ENCODE assay signal across 23 cellular contexts in the genomic region with DNA sequence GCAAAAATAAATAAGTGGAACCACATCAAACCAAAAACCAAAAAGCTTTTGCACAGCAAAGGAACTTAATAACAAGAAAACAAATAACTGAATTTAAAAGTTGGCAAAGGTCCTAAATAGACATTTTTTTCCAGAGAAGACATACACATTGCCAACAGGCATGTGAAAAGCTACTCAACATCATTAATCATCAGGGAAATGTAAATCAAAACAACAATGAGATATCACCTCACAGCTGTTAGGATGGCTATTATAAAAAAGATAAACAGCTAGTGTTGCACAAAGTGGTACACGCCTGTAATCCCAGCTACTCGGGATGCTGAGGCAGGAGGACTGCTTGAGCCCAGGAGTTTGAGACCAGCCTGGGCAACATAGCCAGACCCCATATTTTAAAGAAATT. TPM values are rescaled to one million over a fixed set of nuclear protein-coding genes. Genes with fewer than 3 reads are reported as not detected.
DNase-seq lines count a peak whose midpoint lies in the region; TF ChIP-seq lines count a peak whose summit lies in the region.
"Had no signal": no experiment of that assay in that cellular context is flagged by ENCODE, and none has a peak within 500 bp of the region (broad histone marks: within the 10 kb centered on the region; RNA-seq: fewer than 3 reads in every experiment).

No MANE protein-coding gene starts in this region.

- H3K4me3 ChIP-seq in epithelial cell of esophagus (ENCODE audit: low read length) (no peak overlapping the region), dorsolateral prefrontal cortex (no peak overlapping the region)
- H3K4me3 ChIP-seq: BLaER1 treated with 17β-estradiol and CSF1 and Interleukin-3, amounts not matched to agents 10 nM and 100 nM; GM12878; GM23248 had no signal

- intact Hi-C loops in dorsolateral prefrontal cortex (cut with DNase I) = no loop called here

- peaks cover 0 to 22% (median 0%) of the 10 kb centered on the region in 45 donors for H3K27me3 ChIP-seq in dorsolateral prefrontal cortex

- TF ChIP-seq CTCF in epithelial cell of esophagus (IDR thresholded peaks at IDR 0.05; ENCODE audit: insufficient read depth, low read depth, low read length, missing control alignments) (no peak), dorsolateral prefrontal cortex (IDR thresholded peaks at IDR 0.05 in 54 of 56, conservative IDR thresholded peaks at IDR 0.05 in 2 of 56; ENCODE audit: low read depth in 1 of 56, partially characterized antibody in 56 of 56) (no peak)

- no peak for TF ChIP-seq POLR2A in erythroblast (IDR thresholded peaks at IDR 0.05; ENCODE audit: low read length)

- H3K27ac ChIP-seq in dorsolateral prefrontal cortex = no peak overlapping the region
- H3K27ac ChIP-seq: 22Rv1; BLaER1 treated with 17β-estradiol and CSF1 and Interleukin-3, amounts not matched to agents 10 nM and 100 nM; GM23248 had no signal

- DNase-seq in DMS53 (lab: John Stamatoyannopoulos, UW) (peak; percentile 17), DMS53 treated with DMSO at 0.1 percent for 48 hours (lab: John Stamatoyannopoulos, UW; ENCODE audit: unreplicated experiment) (no peak), LHCN-M2 (ENCODE audit: low read depth) (peak; percentile 68), epithelial cell of esophagus (ENCODE audit: low read depth) (peak; percentile 33), erythroblast (lab: John Stamatoyannopoulos, UW) (no peak), T-helper 2 cell (no peak), dorsolateral prefrontal cortex (no peak)
- DNase-seq: ACHN; AML-193; BE2C; Calu3; CD4-positive, alpha-beta T cell; CD8-positive, alpha-beta memory T cell; DMS79; EL; GDM1; GM23248; H9 had no signal

RNA-seq across cellular contexts. Expression of gene SUN3, which starts 2.2 kb away (rescaled TPM):
- not detected in 2 replicates for total RNA-seq in LHCN-M2 (2014; rRNA removed)
- polyA plus RNA-seq in LHCN-M2 (2012) = not detected
- 1 to 10 TPM in 20 of 120 experiments, under 1 TPM in 39, not detected in 61; 0.32 to 2.5 (median 0.81) TPM for total RNA-seq in dorsolateral prefrontal cortex
- total RNA-seq: CD4-positive, alpha-beta T cell; CD8-positive, alpha-beta memory T cell; GM12878; GM23248; H1; H9 had no signal
- polyA plus RNA-seq: CD14-positive monocyte; CD8-positive, alpha-beta memory T cell; GM23248; H1 had no signal

RNA-seq across cellular contexts. Expression of gene C7orf57, which starts 4.2 kb away (rescaled TPM):
- 0.13 and 0.29 TPM in 2 replicates for total RNA-seq in LHCN-M2 (2014; rRNA removed)
- polyA plus RNA-seq in LHCN-M2 (2012) = 0.19 TPM
- total RNA-seq in dorsolateral prefrontal cortex = 1 to 10 TPM in 3 of 120 experiments, under 1 TPM in 16, not detected in 101; 0.20 to 1.7 (median 0.41) TPM
- total RNA-seq: GM12878, GM23248, H9 had no signal
- polyA plus RNA-seq: CD14-positive monocyte; CD8-positive, alpha-beta memory T cell; GM23248 had no signal

RNA-seq across cellular contexts. Expression of gene HUS1, which starts 51.7 kb away (rescaled TPM):
- total RNA-seq in LHCN-M2 (2014; rRNA removed) (47.7 and 57.2 TPM in 2 replicates), dorsolateral prefrontal cortex (10 to 100 TPM; 24.5 to 61.6 (median 38.5) TPM)
- 31.1 TPM for polyA plus RNA-seq in LHCN-M2 (2012)

RNA-seq across cellular contexts. Expression of gene UPP1, which starts 58.0 kb away (rescaled TPM):
- 13.9 and 19.0 TPM in 2 replicates for total RNA-seq in LHCN-M2 (2014; rRNA removed)
- 47.8 TPM for polyA plus RNA-seq in LHCN-M2 (2012)
- 10 to 100 TPM; 25.8 to 76.9 (median 50.4) TPM for total RNA-seq in dorsolateral prefrontal cortex

Comparison
In these comparisons a context has a peak if more than half of its experiments do, and no peak if none do; other contexts are left out.
1. DNase-seq: peak in DMS53 (single experiment), LHCN-M2 (single experiment) and epithelial cell of esophagus (single experiment); none in DMS53 treated with DMSO at 0.1 percent for 48 hours (single experiment), erythroblast (0 of 2), T-helper 2 cell (0 of 5) and dorsolateral prefrontal cortex (0 of 10).